ENCODE assay signal across 8 cellular contexts in genomic region chr10:101050206-101051069, GRCh38. TPM values are rescaled to one million over a fixed set of nuclear protein-coding genes. Genes with fewer than 3 reads are reported as not detected.
DNase-seq lines count a peak whose midpoint lies in the region; ATAC-seq, FAIRE-seq and TF ChIP-seq lines count a peak whose summit lies in the region.

No MANE protein-coding gene starts in this region.

- H3K79me2 ChIP-seq in endothelial cell of umbilical vein (ENCODE audit: control insufficient read depth, insufficient read depth, low read length), result no peaks in the 10 kb centered on the region

- intact Hi-C loops in endothelial cell of umbilical vein (cut with micrococcal nuclease), result loop anchor here (1.0 kb wide), 1 partner anchor 17 kb away; no protein-coding TSS in a partner anchor

- peaks cover 11 to 32% (median 15%) of the 10 kb centered on the region in 3 donors for H3K4me1 Mint-ChIP-seq in naive B cell

- ATAC-seq in HG02678 (IDR thresholded peaks at IDR 0.05; ENCODE audit: unreplicated experiment), result peak; percentile 76
- peak; percentile 87 to 90 for ATAC-seq in naive B cell (ENCODE audit: low read depth in 2 of 2)
- no peak for ATAC-seq in thoracic aorta (ENCODE audit: insufficient number of reproducible peaks, low FRiP score, low read depth)

- peak; percentile 74 for DNase-seq in DMS153 treated with DMSO at 0.1 percent for 48 hours (lab: John Stamatoyannopoulos, UW; ENCODE audit: unreplicated experiment)
- peak; percentile 30 for DNase-seq in NCI-H526 treated with DMSO at 0.1 percent for 48 hours (lab: John Stamatoyannopoulos, UW)
- DNase-seq in activated CD8-positive, alpha-beta memory T cell treated with anti-CD3 and anti-CD28 coated beads for 48 hours (ENCODE audit: low read depth in 2 of 3, low spot score in 2 of 3), result peak; percentile 57 to 76 (median 75)
- DNase-seq in endothelial cell of umbilical vein (ENCODE audit: low read depth, low spot score), result peak; percentile 49
- peak; percentile 68 for DNase-seq in naive B cell
- no peak for DNase-seq in thoracic aorta (ENCODE audit: low spot score)
- no peak for DNase-seq in SKM-1 (lab: John Stamatoyannopoulos, UW; ENCODE audit: unreplicated experiment)

- H3K4me2 ChIP-seq in endothelial cell of umbilical vein (ENCODE audit: insufficient read depth, low read length), result no peak overlapping the region

- H3K9ac ChIP-seq in endothelial cell of umbilical vein (replicated peaks; ENCODE audit: extremely low read depth, insufficient read depth, low read length), result no peak overlapping the region

- TF ChIP-seq CTCF in endothelial cell of umbilical vein (IDR thresholded peaks at IDR 0.05; ENCODE audit: extremely low read depth in 1 of 2, insufficient read depth in 1 of 2, low read depth in 1 of 2, low read length in 2 of 2) (peak; percentile 87 to 97), thoracic aorta (IDR thresholded peaks at IDR 0.05) (peak; percentile 88)

- peaks cover 0 to 2% (median 0%) of the 10 kb centered on the region in 7 donors for H3K9me3 Mint-ChIP-seq in naive B cell

- no peak for TF ChIP-seq POLR2A in endothelial cell of umbilical vein (IDR thresholded peaks at IDR 0.05; ENCODE audit: low read depth, low read length)

- no peaks in the 10 kb centered on the region for H4K20me1 ChIP-seq in endothelial cell of umbilical vein (replicated peaks; ENCODE audit: control insufficient read depth, extremely low read depth, insufficient read depth, low read length)

- no peaks in the 10 kb centered on the region for H3K9me1 ChIP-seq in endothelial cell of umbilical vein (replicated peaks; ENCODE audit: control insufficient read depth, extremely low read depth, insufficient read depth, low read length)

- no TSS peak for BruUV-seq in endothelial cell of umbilical vein (replicated peaks; lab: Mats Ljungman, UMichigan)

- H2AFZ ChIP-seq in endothelial cell of umbilical vein (ENCODE audit: low read depth, low read length), result no peak overlapping the region

- FAIRE-seq in endothelial cell of umbilical vein (lab: Jason Lieb, UNC), result peak; percentile 76

- H3K27me3 Mint-ChIP-seq in naive B cell, result peaks cover 43 to 56% (median 48%) of the 10 kb centered on the region in 3 donors

- POLR2A ChIA-PET in endothelial cell of umbilical vein (lab: Charles Lee), result interaction anchor here (0.8 kb wide), 1 partner anchor 10 kb away, joined by 3 read pairs; no protein-coding TSS in a partner anchor

- H3K4me3 Mint-ChIP-seq in naive B cell, result peak overlapping the region in 6 of 8 donors; percentile 13 to 70 (median 50)

- CTCF ChIA-PET in endothelial cell of umbilical vein (lab: Charles Lee), result interaction anchor here (0.6 to 9.9 kb wide), 36 partner anchors 11 to 531 kb away, joined by 3 to 290 read pairs (median 5); partner anchors contain the start of genes KAZALD1, PDZD7 and SFXN3

- H3K36me3 ChIP-seq in endothelial cell of umbilical vein (ENCODE audit: control insufficient read depth in 2 of 2, extremely low read depth in 1 of 2, insufficient read depth in 2 of 2, low read length in 2 of 2), result no peaks in the 10 kb centered on the region
- H3K36me3 ChIP-seq in thoracic aorta, result no peaks in the 10 kb centered on the region

- H3K27ac Mint-ChIP-seq in naive B cell, result peak overlapping the region in 3 of 6 donors; percentile 60 to 75 (median 66)

- H3K4me3 ChIP-seq in endothelial cell of umbilical vein (replicated peaks in 1 of 3; ENCODE audit: insufficient read depth in 1 of 3, low read depth in 1 of 3, low read length in 3 of 3), result no peak overlapping the region
- peak overlapping the region; percentile 47 for H3K4me3 ChIP-seq in thoracic aorta

- no peaks in the 10 kb centered on the region for H3K4me1 ChIP-seq in endothelial cell of umbilical vein (ENCODE audit: control insufficient read depth, extremely low read depth, insufficient read depth, low read length)
- H3K4me1 ChIP-seq in thoracic aorta (ENCODE audit: control insufficient read depth in 1 of 2, low read depth in 2 of 2), result peaks cover 7 to 19% of the 10 kb centered on the region in 2 donors

- H3K9me3 ChIP-seq in endothelial cell of umbilical vein (replicated peaks; ENCODE audit: control insufficient read depth, insufficient read depth, low read length) (no peaks in the 10 kb centered on the region), thoracic aorta (no peaks in the 10 kb centered on the region)

- peaks cover 0 to 7% of the 10 kb centered on the region in 2 donors for H3K36me3 Mint-ChIP-seq in naive B cell

- dilution Hi-C loops in endothelial cell of umbilical vein (cut with MboI; ENCODE audit: extremely low pct_ligation_motif_present, low sequenced_read_pairs), result no loop called here

- H3K27ac ChIP-seq in endothelial cell of umbilical vein (ENCODE audit: insufficient read depth, low read depth, low read length) (no peak overlapping the region), thoracic aorta (no peak overlapping the region)

- H3K27me3 ChIP-seq in endothelial cell of umbilical vein (ENCODE audit: control insufficient read depth in 2 of 2, insufficient read depth in 2 of 2, low read length in 2 of 2) (peaks cover 36 to 38% of the 10 kb centered on the region in 2 experiments), thoracic aorta (replicated peaks; ENCODE audit: insufficient read depth) (peaks cover 27% of the 10 kb centered on the region)

TF ChIP-seq in endothelial cell of umbilical vein, 7 proteins besides CTCF, POLR2A, EP300 and RAD21:
- no peak for TF ChIP-seq MAX (IDR thresholded peaks at IDR 0.05; ENCODE audit: insufficient read depth, insufficient read length)
- TF ChIP-seq GATA2 (IDR thresholded peaks at IDR 0.05; ENCODE audit: insufficient read depth, insufficient read length, low read depth, low read length), result no peak
- TF ChIP-seq POLR2AphosphoS5 (IDR thresholded peaks at IDR 0.05; ENCODE audit: insufficient read depth, low read depth, low read length), result no peak
- TF ChIP-seq EZH2 (IDR thresholded peaks at IDR 0.05; ENCODE audit: borderline replicate concordance, low read depth, low read length, severe bottlenecking), result peak; percentile 83
- TF ChIP-seq MYC (IDR thresholded peaks at IDR 0.05; ENCODE audit: low read depth, low read length), result no peak
- no peak for TF ChIP-seq JUN (IDR thresholded peaks at IDR 0.05; ENCODE audit: borderline replicate concordance, insufficient read depth, insufficient read length, low read depth)
- no peak for TF ChIP-seq FOS (IDR thresholded peaks at IDR 0.05; ENCODE audit: borderline replicate concordance, insufficient read depth, low read length)
TF ChIP-seq in endothelial cell of umbilical vein: peak in this region for 1.

RNA-seq across cellular contexts. Expression of gene KAZALD1, which starts 11.4 kb away (rescaled TPM):
- total RNA-seq in endothelial cell of umbilical vein (2.9 and 3.3 TPM in 2 replicates), thoracic aorta (10 to 100 TPM; 30.0 to 34.1 TPM)
- polyA plus RNA-seq in endothelial cell of umbilical vein (3.0 TPM in 2 replicates), naive B cell (ENCODE audit: low read depth in 6 of 6) (not detected)
- polyA plus RNA-seq in endothelial cell of umbilical vein (2011; cell fraction: cytosol; rRNA removed), result 2.0 and 2.7 TPM in 2 replicates
- 2.5 and 3.7 TPM in 2 replicates for polyA plus RNA-seq in endothelial cell of umbilical vein (2011; cell fraction: nucleus; rRNA removed)
- polyA plus RNA-seq in endothelial cell of umbilical vein (2012), result 0.44 and 0.63 TPM in 2 replicates
- 2.7 and 2.8 TPM in 2 replicates for polyA minus RNA-seq in endothelial cell of umbilical vein
- 27.1 TPM for polyA minus RNA-seq in endothelial cell of umbilical vein (2011; cell fraction: cytosol; rRNA and poly(A)+ RNA removed)
- polyA minus RNA-seq in endothelial cell of umbilical vein (2011; cell fraction: nucleus; rRNA and poly(A)+ RNA removed), result 0.91 and 1.1 TPM in 2 replicates

RNA-seq across cellular contexts. Expression of gene SFXN3, which starts 19.4 kb away (rescaled TPM):
- total RNA-seq in endothelial cell of umbilical vein, result 79.6 and 83.1 TPM in 2 replicates
- 117 and 125 TPM in 2 replicates for polyA plus RNA-seq in endothelial cell of umbilical vein
- 75.8 and 81.7 TPM in 2 replicates for polyA plus RNA-seq in endothelial cell of umbilical vein (2011; cell fraction: cytosol; rRNA removed)
- polyA plus RNA-seq in endothelial cell of umbilical vein (2011; cell fraction: nucleus; rRNA removed), result 327 and 344 TPM in 2 replicates
- 67.4 and 75.2 TPM in 2 replicates for polyA plus RNA-seq in endothelial cell of umbilical vein (2012)
- 177 and 187 TPM in 2 replicates for polyA minus RNA-seq in endothelial cell of umbilical vein
- 82.2 TPM for polyA minus RNA-seq in endothelial cell of umbilical vein (2011; cell fraction: cytosol; rRNA and poly(A)+ RNA removed)
- 63.1 and 94.4 TPM in 2 replicates for polyA minus RNA-seq in endothelial cell of umbilical vein (2011; cell fraction: nucleus; rRNA and poly(A)+ RNA removed)
- 1 to 10 TPM; 3.5 to 6.4 (median 4.8) TPM for polyA plus RNA-seq in naive B cell (ENCODE audit: low read depth in 6 of 6)
- total RNA-seq in thoracic aorta, result 100 to 1,000 TPM; 136 to 206 TPM

RNA-seq across cellular contexts. Expression of gene PDZD7, which starts 19.5 kb away (rescaled TPM):
- 0.55 and 1.6 TPM in 2 replicates for total RNA-seq in endothelial cell of umbilical vein
- 0.41 and 0.92 TPM in 2 replicates for polyA plus RNA-seq in endothelial cell of umbilical vein
- 0.36 and 0.69 TPM in 2 replicates for polyA plus RNA-seq in endothelial cell of umbilical vein (2011; cell fraction: cytosol; rRNA removed)
- polyA plus RNA-seq in endothelial cell of umbilical vein (2011; cell fraction: nucleus; rRNA removed), result 1.3 and 1.7 TPM in 2 replicates
- polyA plus RNA-seq in endothelial cell of umbilical vein (2012), result 1.0 and 2.6 TPM in 2 replicates
- polyA minus RNA-seq in endothelial cell of umbilical vein, result 0.22 and 0.45 TPM in 2 replicates
- 0.72 TPM for polyA minus RNA-seq in endothelial cell of umbilical vein (2011; cell fraction: cytosol; rRNA and poly(A)+ RNA removed)
- 0.14 TPM in 1 of 2 replicates, not detected in the other for polyA minus RNA-seq in endothelial cell of umbilical vein (2011; cell fraction: nucleus; rRNA and poly(A)+ RNA removed)
- under 1 TPM in 2 of 6 donors, not detected in 4; 0.23 to 0.87 TPM for polyA plus RNA-seq in naive B cell (ENCODE audit: low read depth in 6 of 6)
- total RNA-seq in thoracic aorta, result 1 to 10 TPM in 1 of 2 donors, under 1 TPM in 1; 0.14 to 1.1 TPM

RNA-seq across cellular contexts. Expression of gene LZTS2, which starts 50.8 kb away (rescaled TPM):
- total RNA-seq in endothelial cell of umbilical vein (63.7 and 70.8 TPM in 2 replicates), thoracic aorta (100 to 1,000 TPM; 127 to 165 TPM)
- polyA plus RNA-seq in endothelial cell of umbilical vein (79.5 and 93.2 TPM in 2 replicates), naive B cell (ENCODE audit: low read depth in 6 of 6) (10 to 100 TPM in 5 of 6 donors, 1 to 10 TPM in 1; 2.2 to 21.5 (median 13.2) TPM)
- 47.6 and 58.9 TPM in 2 replicates for polyA plus RNA-seq in endothelial cell of umbilical vein (2011; cell fraction: cytosol; rRNA removed)
- polyA plus RNA-seq in endothelial cell of umbilical vein (2011; cell fraction: nucleus; rRNA removed), result 72.5 and 108 TPM in 2 replicates
- 36.0 and 47.0 TPM in 2 replicates for polyA plus RNA-seq in endothelial cell of umbilical vein (2012)
- polyA minus RNA-seq in endothelial cell of umbilical vein, result 32.0 and 39.4 TPM in 2 replicates
- 16.4 TPM for polyA minus RNA-seq in endothelial cell of umbilical vein (2011; cell fraction: cytosol; rRNA and poly(A)+ RNA removed)
- polyA minus RNA-seq in endothelial cell of umbilical vein (2011; cell fraction: nucleus; rRNA and poly(A)+ RNA removed), result 16.7 and 31.8 TPM in 2 replicates

Comparison
In these comparisons a context has a peak if more than half of its experiments do, and no peak if none do; other contexts are left out.
1. DNase-seq: peak in DMS153 treated with DMSO at 0.1 percent for 48 hours (single experiment), NCI-H526 treated with DMSO at 0.1 percent for 48 hours (single experiment), activated CD8-positive, alpha-beta memory T cell treated with anti-CD3 and anti-CD28 coated beads for 48 hours (3 of 3), endothelial cell of umbilical vein (single experiment) and naive B cell (single experiment); none in thoracic aorta (single experiment) and SKM-1 (single experiment).